17 cellular contexts compared by ENCODE assay signal in genomic region chr9:92679413-92680165, GRCh38. TPM values are rescaled to one million over a fixed set of nuclear protein-coding genes. Genes with fewer than 3 reads are reported as not detected.
A peak's percentile ranks its signal among the peaks of the same experiment; 100 is the strongest.
DNase-seq lines count a peak whose midpoint lies in the region; ATAC-seq, FAIRE-seq and TF ChIP-seq lines count a peak whose summit lies in the region.
"Had no signal": no experiment of that assay in that cellular context is flagged by ENCODE, and none has a peak within 500 bp of the region (broad histone marks: within the 10 kb centered on the region; RNA-seq: fewer than 3 reads in every experiment).

No MANE protein-coding gene starts in this region.

- peaks cover 15% of the 10 kb centered on the region for H3K4me1 Mint-ChIP-seq in GM23338
- no peaks in the 10 kb centered on the region for H3K4me1 Mint-ChIP-seq in astrocyte (ENCODE audit: low read depth, unreplicated experiment)
- H3K4me1 Mint-ChIP-seq in activated T-cell treated with anti-CD3 and anti-CD28 coated beads, Interleukin-2, amount 50 U/mL, for 24 hours (ENCODE audit: low read depth) = no peaks in the 10 kb centered on the region

- no peak for FAIRE-seq in astrocyte (lab: Jason Lieb, UNC)
- FAIRE-seq: G401.6, RCC 7860 had no signal

- H3K4me3 Mint-ChIP-seq in GM23338 = no peak overlapping the region; the same call in 2 of the 3 replicates
- peak overlapping the region; percentile 23 for H3K4me3 Mint-ChIP-seq in astrocyte (ENCODE audit: unreplicated experiment)
- H3K4me3 Mint-ChIP-seq in activated T-cell treated with anti-CD3 and anti-CD28 coated beads, Interleukin-2, amount 50 U/mL, for 24 hours = no peak overlapping the region
- H3K4me3 Mint-ChIP-seq: CD4-positive, CD25-positive, alpha-beta regulatory T cell had no signal

- H4K20me1 ChIP-seq in GM23338 (replicated peaks; ENCODE audit: insufficient read depth) (no peaks in the 10 kb centered on the region), astrocyte (ENCODE audit: insufficient read depth, low read length) (no peaks in the 10 kb centered on the region), osteoblast (ENCODE audit: insufficient read depth, low read length) (no peaks in the 10 kb centered on the region)

- H3K27me3 ChIP-seq in GM23338 (ENCODE audit: insufficient read depth) (no peaks in the 10 kb centered on the region), astrocyte (ENCODE audit: insufficient read depth, low read length) (no peaks in the 10 kb centered on the region), foreskin keratinocyte (no peaks in the 10 kb centered on the region), osteoblast (ENCODE audit: insufficient read depth, low read length) (no peaks in the 10 kb centered on the region), right atrium auricular region (no peaks in the 10 kb centered on the region)

- H2AFZ ChIP-seq in GM23338 (0 out of 2 replicates have a peak overlapping the region, but pooled peaks have one; percentile 8), astrocyte (ENCODE audit: low read depth, low read length) (no peak overlapping the region), osteoblast (ENCODE audit: low read length) (peak overlapping the region; percentile 29)

- H3K27ac Mint-ChIP-seq in GM23338 (peak overlapping the region; percentile 82), astrocyte (ENCODE audit: unreplicated experiment) (peak overlapping the region; percentile 26)
- no peak overlapping the region for H3K27ac Mint-ChIP-seq in activated T-cell treated with anti-CD3 and anti-CD28 coated beads, Interleukin-2, amount 50 U/mL, for 24 hours
- H3K27ac Mint-ChIP-seq: CD4-positive, CD25-positive, alpha-beta regulatory T cell had no signal

- H3K4me1 ChIP-seq in GM23338 (ENCODE audit: insufficient read depth) (peaks cover 10% of the 10 kb centered on the region), astrocyte (ENCODE audit: insufficient read depth, low read length) (no peaks in the 10 kb centered on the region), foreskin keratinocyte (peaks cover 30% of the 10 kb centered on the region), osteoblast (ENCODE audit: insufficient read depth, low read length) (peaks cover 12% of the 10 kb centered on the region), right atrium auricular region (no peaks in the 10 kb centered on the region)

- H3K36me3 ChIP-seq in GM23338 (ENCODE audit: insufficient read depth) = no peaks in the 10 kb centered on the region
- no peaks in the 10 kb centered on the region for H3K36me3 ChIP-seq in astrocyte (ENCODE audit: insufficient read depth, low read length)
- no peaks in the 10 kb centered on the region for H3K36me3 ChIP-seq in osteoblast (ENCODE audit: insufficient read depth, low read length)
- no peaks in the 10 kb centered on the region for H3K36me3 ChIP-seq in right atrium auricular region

- H3K9ac ChIP-seq in astrocyte (ENCODE audit: low read length) = no peak overlapping the region

- DNase-seq in GM23338 (ENCODE audit: low spot score) = peak; percentile 33
- DNase-seq in astrocyte (ENCODE audit: low read depth) = no peak
- no peak for DNase-seq in foreskin keratinocyte
- no peak for DNase-seq in osteoblast (ENCODE audit: insufficient read length, low spot score, missing footprints)
- no peak for DNase-seq in GM03348 (ENCODE audit: low spot score)
- DNase-seq in activated T-cell treated with anti-CD3 and anti-CD28 coated beads, Interleukin-2, amount 50 U/mL, for 24 hours = no peak
- no peak for DNase-seq in right atrium auricular region (ENCODE audit: low spot score)
- no peak for DNase-seq in activated T-cell treated with anti-CD3 and anti-CD28 coated beads, Interleukin-2, amount 50 U/mL, for 1 hour
- DNase-seq: AML-193; CD4-positive, CD25-positive, alpha-beta regulatory T cell; DMS79; Kasumi-1; NCI-H187 treated with DMSO at 0.1 percent for 48 hours; NCI-H82; SHP77 treated with DMSO at 0.1 percent for 48 hours had no signal

- H3K79me2 ChIP-seq in GM23338 (replicated peaks; ENCODE audit: insufficient read depth) (no peaks in the 10 kb centered on the region), astrocyte (ENCODE audit: insufficient read depth, low read length) (no peaks in the 10 kb centered on the region), osteoblast (ENCODE audit: insufficient read depth, low read length) (no peaks in the 10 kb centered on the region)

- TF ChIP-seq CTCF in GM23338 (conservative IDR thresholded peaks at IDR 0.05; ENCODE audit: low read depth in 2 of 2) (no peak), astrocyte (IDR thresholded peaks at IDR 0.05; ENCODE audit: insufficient read depth, low read depth, low read length) (no peak), foreskin keratinocyte (conservative IDR thresholded peaks at IDR 0.05) (peak; percentile 18), osteoblast (IDR thresholded peaks at IDR 0.05; ENCODE audit: extremely low read depth, low read depth, low read length) (no peak), right atrium auricular region (IDR thresholded peaks at IDR 0.05) (no peak)

- H3K9me3 ChIP-seq in astrocyte (ENCODE audit: insufficient read depth, low read depth, low read length) (no peaks in the 10 kb centered on the region), osteoblast (ENCODE audit: low read depth, low read length) (no peaks in the 10 kb centered on the region), right atrium auricular region (no peaks in the 10 kb centered on the region)

- H3K27me3 Mint-ChIP-seq in GM23338 (ENCODE audit: insufficient read depth, low read depth, poor library complexity) = peaks cover 7% of the 10 kb centered on the region
- H3K27me3 Mint-ChIP-seq in astrocyte (ENCODE audit: low read depth, unreplicated experiment) = no peaks in the 10 kb centered on the region
- no peaks in the 10 kb centered on the region for H3K27me3 Mint-ChIP-seq in activated T-cell treated with anti-CD3 and anti-CD28 coated beads, Interleukin-2, amount 50 U/mL, for 24 hours
- H3K27me3 Mint-ChIP-seq: CD4-positive, CD25-positive, alpha-beta regulatory T cell had no signal

- H3K9me2 ChIP-seq in GM23338 (ENCODE audit: insufficient read depth) = no peaks in the 10 kb centered on the region

- H3K4me2 ChIP-seq in GM23338 (no peak overlapping the region), astrocyte (ENCODE audit: low read length) (no peak overlapping the region), osteoblast (ENCODE audit: insufficient read depth, low read length) (no peak overlapping the region)

- peak; percentile 86 for ATAC-seq in GM23338
- no peak for ATAC-seq in foreskin keratinocyte

- H3K36me3 Mint-ChIP-seq in GM23338 (ENCODE audit: low read depth) = no peaks in the 10 kb centered on the region
- H3K36me3 Mint-ChIP-seq in astrocyte (ENCODE audit: low read depth, unreplicated experiment) = no peaks in the 10 kb centered on the region
- no peaks in the 10 kb centered on the region for H3K36me3 Mint-ChIP-seq in activated T-cell treated with anti-CD3 and anti-CD28 coated beads, Interleukin-2, amount 50 U/mL, for 24 hours (ENCODE audit: low read depth)
- H3K36me3 Mint-ChIP-seq: CD4-positive, CD25-positive, alpha-beta regulatory T cell had no signal

- H3F3A ChIP-seq in GM23338 (replicated peaks; ENCODE audit: low read depth) = no peaks in the 10 kb centered on the region

- H3K9me3 Mint-ChIP-seq in GM23338 (no peaks in the 10 kb centered on the region), astrocyte (ENCODE audit: unreplicated experiment) (no peaks in the 10 kb centered on the region)
- H3K9me3 Mint-ChIP-seq in activated T-cell treated with anti-CD3 and anti-CD28 coated beads, Interleukin-2, amount 50 U/mL, for 24 hours = no peaks in the 10 kb centered on the region
- H3K9me3 Mint-ChIP-seq: CD4-positive, CD25-positive, alpha-beta regulatory T cell had no signal

- peak overlapping the region; percentile 59; the same call in 1 of the 2 replicates for H3K27ac ChIP-seq in GM23338 (ENCODE audit: low read depth)
- no peak overlapping the region for H3K27ac ChIP-seq in astrocyte (ENCODE audit: low read depth, low read length)
- peak overlapping the region; percentile 68 for H3K27ac ChIP-seq in foreskin keratinocyte
- no peak overlapping the region for H3K27ac ChIP-seq in osteoblast (ENCODE audit: low read depth, low read length)
- no peak overlapping the region for H3K27ac ChIP-seq in right atrium auricular region

- no peak overlapping the region for H3K4me3 ChIP-seq in GM23338
- no peak overlapping the region for H3K4me3 ChIP-seq in astrocyte (ENCODE audit: insufficient read depth, low read depth, low read length)
- no peak overlapping the region for H3K4me3 ChIP-seq in osteoblast (ENCODE audit: insufficient read depth, low read length)
- H3K4me3 ChIP-seq in right atrium auricular region = no peak overlapping the region

TF ChIP-seq in GM23338, 12 proteins besides CTCF, POLR2A, EP300 and RAD21:
- TF ChIP-seq EZH2 (IDR thresholded peaks at IDR 0.05; ENCODE audit: low read depth, unreplicated experiment) = no peak
- TF ChIP-seq ZNF114 (CRISPR knock-in tag; IDR thresholded peaks at IDR 0.05) = no peak

RNA-seq across cellular contexts. Expression of gene IPPK, which starts 9.7 kb away (rescaled TPM):
- total RNA-seq in GM23338 (2014; rRNA removed; shearing (Covaris generic)) = 11.8 and 17.5 TPM in 2 replicates
- polyA plus RNA-seq in GM23338 (2016; fragmentation: Nextera tagmentation; extraction: Ambion mirVana) = 6.0 and 6.5 TPM in 2 replicates
- 11.3 and 14.1 TPM in 2 replicates for total RNA-seq in astrocyte
- 16.7 and 17.1 TPM in 2 replicates for total RNA-seq in foreskin keratinocyte
- polyA plus RNA-seq in foreskin keratinocyte = 10.4 and 12.9 TPM in 2 replicates
- 7.7 and 9.4 TPM in 2 replicates for total RNA-seq in osteoblast
- 10 to 100 TPM in 1 of 2 donors, 1 to 10 TPM in 1; 8.9 to 13.1 TPM for total RNA-seq in right atrium auricular region

Comparison
In these comparisons a context has a peak if more than half of its experiments do, and no peak if none do; other contexts are left out.
1. H3K27ac ChIP-seq: peak in GM23338 (single experiment) and foreskin keratinocyte (single experiment); none in astrocyte (single experiment), osteoblast (single experiment) and right atrium auricular region (0 of 2).